ENCODE assay signal across 8 cellular contexts in the genomic region with DNA sequence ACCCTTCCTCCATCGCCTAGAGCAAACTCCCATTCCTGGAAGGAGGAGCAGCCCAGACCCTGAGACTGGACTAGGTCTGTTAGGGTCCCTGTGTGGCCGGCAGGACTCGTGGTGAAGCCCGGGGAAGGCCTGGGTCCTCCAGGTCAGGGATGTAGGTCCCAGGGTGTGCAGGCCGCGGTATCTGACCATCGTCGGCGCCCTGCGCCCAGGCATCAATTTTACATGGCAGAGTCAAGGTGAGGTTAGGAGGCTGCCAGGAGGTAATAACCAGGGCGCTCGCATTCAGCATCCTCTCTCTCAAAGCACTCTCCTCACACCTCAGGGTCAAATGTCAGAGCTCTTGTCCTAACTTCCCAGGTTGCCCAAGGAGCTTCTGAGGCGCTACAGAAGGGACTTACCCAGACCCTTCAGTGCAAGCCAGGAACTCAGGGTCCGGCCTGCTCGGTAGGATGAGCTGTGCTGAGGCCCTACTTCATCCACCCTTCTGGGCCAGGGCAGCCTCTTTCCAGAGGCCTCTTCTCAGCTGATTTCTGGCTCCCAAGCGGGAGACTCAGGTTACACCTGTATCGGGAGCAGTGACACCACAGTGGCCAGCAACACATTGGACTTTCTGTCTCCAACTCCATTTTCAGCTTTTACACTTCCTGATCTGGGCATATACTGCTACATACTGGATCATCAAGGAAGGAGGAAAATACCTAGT. TPM values are rescaled to one million over a fixed set of nuclear protein-coding genes. Genes with fewer than 3 reads are reported as not detected.
DNase-seq lines count a peak whose midpoint lies in the region; ATAC-seq and TF ChIP-seq lines count a peak whose summit lies in the region.

No MANE protein-coding gene starts in this region.

- TF ChIP-seq POLR2A in GM18505 (IDR thresholded peaks at IDR 0.05; ENCODE audit: borderline replicate concordance, extremely low read depth, insufficient read depth, insufficient read length) = no peak

- CTCF ChIA-PET in PC-9 (lab: Charles Lee) (interaction anchor here (0.6 to 1.4 kb wide), 2 partner anchors 133 to 1593 kb away, joined by 3 to 5 read pairs; no protein-coding TSS in a partner anchor), HEK293T (lab: Yijun Ruan, JAX) (interaction anchor here (0.7 to 4.0 kb wide), 5 partner anchors 10 to 143 kb away, joined by 3 to 68 read pairs (median 4); a partner anchor contains a TSS)

- H3K4me2 ChIP-seq in PC-9 = peak overlapping the region; percentile 85
- peak overlapping the region; percentile 71 for H3K4me2 ChIP-seq in trophoblast cell (ENCODE audit: low read length)

- peak; percentile 3 for ATAC-seq in GM18505 (IDR thresholded peaks at IDR 0.05; ENCODE audit: unreplicated experiment)
- peak; percentile 11 for ATAC-seq in esophagus mucosa

- DNase-seq in PC-9 (no peak), trophoblast cell (no peak), HEK293T (ENCODE audit: extremely low spot score) (no peak), activated gamma-delta T cell (lab: John Stamatoyannopoulos, UW) (no peak), COLO668 (lab: John Stamatoyannopoulos, UW; ENCODE audit: unreplicated experiment) (no peak)
- no peak for DNase-seq in effector CD8-positive, alpha-beta T cell (lab: John Stamatoyannopoulos, UW)

- peaks cover 16% of the 10 kb centered on the region for H3K79me1 ChIP-seq in trophoblast cell (ENCODE audit: low read length)

- POLR2A ChIA-PET in PC-9 (lab: Charles Lee; ENCODE audit: unreplicated experiment) (interaction anchor here (0.7 kb wide), 1 partner anchor 130 kb away, joined by 9 read pairs; no protein-coding TSS in a partner anchor), HEK293T (lab: Yijun Ruan, JAX) (interaction anchor here (0.6 to 4.4 kb wide), 29 partner anchors 9 to 218 kb away, joined by 3 to 105 read pairs (median 6); a partner anchor contains a TSS)

- H2AFZ ChIP-seq in PC-9 (peak overlapping the region; percentile 87), trophoblast cell (ENCODE audit: insufficient read depth, low read length, poor library complexity) (peak overlapping the region; percentile 98)

- H3K36me3 ChIP-seq in PC-9 (ENCODE audit: low read depth) = no peaks in the 10 kb centered on the region
- H3K36me3 ChIP-seq in trophoblast cell (ENCODE audit: control insufficient read depth in 1 of 2, insufficient read depth in 2 of 2, low read length in 2 of 2) = no peaks in the 10 kb centered on the region

- H3K23ac ChIP-seq in trophoblast cell (ENCODE audit: low read length) = no peak overlapping the region

- H3K4me3 ChIP-seq in PC-9 (peak overlapping the region; percentile 67), trophoblast cell (ENCODE audit: low read depth, low read length) (peak overlapping the region; percentile 74)

- peak overlapping the region; percentile 97 for H3K18ac ChIP-seq in trophoblast cell (ENCODE audit: low read length)

- H3K4me1 ChIP-seq in PC-9 (replicated peaks; ENCODE audit: insufficient read depth) (peaks cover 57% of the 10 kb centered on the region), trophoblast cell (ENCODE audit: control insufficient read depth in 1 of 2, insufficient read depth in 2 of 2, low read length in 2 of 2) (peaks cover 14 to 19% of the 10 kb centered on the region in 2 experiments)

- intact Hi-C loops in PC-9 (cut with micrococcal nuclease; ENCODE audit: unreplicated experiment) = loop anchor here (2.0 kb wide), 1 partner anchor 184 kb away; a partner anchor contains a TSS

- H3K9me2 ChIP-seq in PC-9 (ENCODE audit: insufficient read depth) = no peaks in the 10 kb centered on the region

- H3K9ac ChIP-seq in trophoblast cell (ENCODE audit: low read length) = peak overlapping the region; percentile 54

- H3K27ac ChIP-seq in PC-9 (peak overlapping the region; percentile 58), trophoblast cell (ENCODE audit: low read depth, low read length) (peak overlapping the region; percentile 82)

- H3K4ac ChIP-seq in trophoblast cell (ENCODE audit: low read depth, low read length) = peak overlapping the region; percentile 71

- TSS peak; percentile 53 for BruUV-seq in PC-9 (replicated peaks; lab: Mats Ljungman, UMichigan)

- peak overlapping the region; percentile 99 for H2AK5ac ChIP-seq in trophoblast cell (ENCODE audit: low read length)

- peak overlapping the region; percentile 96 for H2BK5ac ChIP-seq in trophoblast cell (ENCODE audit: low read depth, low read length, poor library complexity)

- no CpG with 5 or more reads among the region's 17 CpGs for WGBS in trophoblast cell (ENCODE audit: extremely low coverage, insufficient coverage, insufficient read length)

- peaks cover 44% of the 10 kb centered on the region for H3F3A ChIP-seq in PC-9 (ENCODE audit: insufficient read depth, low read depth)

- H3K27me3 ChIP-seq in PC-9 (ENCODE audit: insufficient read depth, low read depth) = no peaks in the 10 kb centered on the region
- H3K27me3 ChIP-seq in trophoblast cell (ENCODE audit: insufficient read depth, low read length) = no peaks in the 10 kb centered on the region

- H4K12ac ChIP-seq in trophoblast cell (ENCODE audit: low read depth, low read length) = peak overlapping the region; percentile 96

- H4K8ac ChIP-seq in trophoblast cell (ENCODE audit: low read depth, low read length) = peak overlapping the region; percentile 97

- 0 out of 2 replicates have a peak, but pooled peaks cover 5% of the 10 kb centered on the region for H3K79me2 ChIP-seq in PC-9 (ENCODE audit: low read depth)
- H3K79me2 ChIP-seq in trophoblast cell (ENCODE audit: control insufficient read depth, insufficient read depth, low read length, poor library complexity) = peaks cover 10% of the 10 kb centered on the region

- H3K9me3 ChIP-seq in PC-9 (ENCODE audit: insufficient read depth, low read depth) (no peaks in the 10 kb centered on the region), trophoblast cell (ENCODE audit: insufficient read depth, low read depth, low read length) (no peaks in the 10 kb centered on the region)

- H2BK120ac ChIP-seq in trophoblast cell (ENCODE audit: insufficient read depth, low read length, poor library complexity) = peak overlapping the region; percentile 98

- no peak for TF ChIP-seq CTCF in PC-9 (conservative IDR thresholded peaks at IDR 0.05)

- no peaks in the 10 kb centered on the region for H4K20me1 ChIP-seq in PC-9 (ENCODE audit: insufficient read depth)

- H3K14ac ChIP-seq in trophoblast cell (ENCODE audit: low read length) = peak overlapping the region; percentile 97

- H4K91ac ChIP-seq in trophoblast cell (ENCODE audit: low read depth, low read length) = peak overlapping the region; percentile 90

- H2BK12ac ChIP-seq in trophoblast cell (ENCODE audit: low read length) = no peak overlapping the region

TF ChIP-seq in HEK293T, 16 proteins besides CTCF, POLR2A, EP300 and RAD21:
- no peak for TF ChIP-seq SUZ12 (IDR thresholded peaks at IDR 0.05)
- no peak for TF ChIP-seq SP1 (IDR thresholded peaks at IDR 0.05)
- TF ChIP-seq TARDBP (IDR thresholded peaks at IDR 0.05) = no peak
- no peak for TF ChIP-seq BHLHE40 (IDR thresholded peaks at IDR 0.05; ENCODE audit: borderline replicate concordance)
- TF ChIP-seq L3MBTL2 (conservative IDR thresholded peaks at IDR 0.05) = no peak
- no peak for TF ChIP-seq FOXK2 (IDR thresholded peaks at IDR 0.05)
- TF ChIP-seq NFRKB (IDR thresholded peaks at IDR 0.05) = no peak
- TF ChIP-seq HDGF (IDR thresholded peaks at IDR 0.05; ENCODE audit: borderline replicate concordance) = no peak
- no peak for TF ChIP-seq LEF1 (IDR thresholded peaks at IDR 0.05; ENCODE audit: borderline replicate concordance)
TF ChIP-seq in HEK293T: peak in this region for 0.

RNA-seq across cellular contexts. Expression of a gene that starts 0.6 kb away (rescaled TPM):
- 2.3 TPM in 2 replicates for total RNA-seq in PC-9 (2021)
- total RNA-seq in esophagus mucosa = 0.12 TPM
- polyA plus RNA-seq in trophoblast cell (2013) = 0.14 and 0.17 TPM in 2 replicates

RNA-seq across cellular contexts. Expression of a gene that starts 9.0 kb away (rescaled TPM):
- total RNA-seq in PC-9 (2021) (417 and 428 TPM in 2 replicates), esophagus mucosa (295 TPM)
- 242 and 243 TPM in 2 replicates for polyA plus RNA-seq in trophoblast cell (2013)
